ENCODE assay signal across 8 cellular contexts in genomic region chr12:63103489-63104131, GRCh38. TPM values are rescaled to one million over a fixed set of nuclear protein-coding genes. Genes with fewer than 3 reads are reported as not detected.
DNase-seq lines count a peak whose midpoint lies in the region; ATAC-seq and TF ChIP-seq lines count a peak whose summit lies in the region.

No MANE protein-coding gene starts in this region.

- TF ChIP-seq EP300 in suprapubic skin (IDR thresholded peaks at IDR 0.05), result no peak

- H3K9me3 ChIP-seq in suprapubic skin, result no peaks in the 10 kb centered on the region

- H3K4me3 ChIP-seq in fibroblast of the aortic adventitia (ENCODE audit: low read depth, low read length) (no peak overlapping the region), suprapubic skin (no peak overlapping the region)

- ATAC-seq in HG02798 (IDR thresholded peaks at IDR 0.05; ENCODE audit: poor library complexity, unreplicated experiment) (peak; percentile 55), HG03442 (IDR thresholded peaks at IDR 0.05; ENCODE audit: unreplicated experiment) (no peak)

- H3K36me3 ChIP-seq in suprapubic skin, result no peaks in the 10 kb centered on the region

- WGBS in suprapubic skin, result 13% methylated on average over 5 of the region's 5 CpGs

- no peaks in the 10 kb centered on the region for H3K27me3 ChIP-seq in suprapubic skin

- no peak for TF ChIP-seq POLR2A in suprapubic skin (IDR thresholded peaks at IDR 0.05)

- TF ChIP-seq CTCF in fibroblast of the aortic adventitia (IDR thresholded peaks at IDR 0.05; ENCODE audit: insufficient read depth, low read length), result peak; percentile 75
- peak; percentile 39 to 56 for TF ChIP-seq CTCF in suprapubic skin (IDR thresholded peaks at IDR 0.05)

- DNase-seq in NCI-H82 (lab: John Stamatoyannopoulos, UW) (peak; percentile 33), NCI-H82 treated with DMSO at 0.1 percent for 48 hours (lab: John Stamatoyannopoulos, UW; ENCODE audit: unreplicated experiment) (no peak), RPMI8226 (peak; percentile 23), fibroblast of the aortic adventitia (ENCODE audit: low read depth) (peak; percentile 51), suprapubic skin (ENCODE audit: low spot score in 2 of 2) (no peak), activated gamma-delta T cell (lab: John Stamatoyannopoulos, UW) (no peak)

- no peaks in the 10 kb centered on the region for H3K4me1 ChIP-seq in suprapubic skin

- no peak overlapping the region for H3K27ac ChIP-seq in suprapubic skin

RNA-seq across cellular contexts. Expression of gene AVPR1A, which starts 47.4 kb away (rescaled TPM):
- total RNA-seq in fibroblast of the aortic adventitia (ENCODE audit: low replicate concordance), result 0.41 TPM in 1 of 2 replicates, not detected in the other
- total RNA-seq in suprapubic skin, result 10 to 100 TPM in 1 of 4 donors, 1 to 10 TPM in 3; 5.2 to 10.0 (median 7.9) TPM

Comparison
In these comparisons a context has a peak if more than half of its experiments do, and no peak if none do; other contexts are left out.
1. DNase-seq: peak in NCI-H82 (single experiment), RPMI8226 (single experiment) and fibroblast of the aortic adventitia (single experiment); none in NCI-H82 treated with DMSO at 0.1 percent for 48 hours (single experiment), suprapubic skin (0 of 2) and activated gamma-delta T cell (single experiment).